In genomic region chr3:137764001-137764433, GRCh38 we compare ENCODE assay signal across 9 cellular contexts. TPM values are rescaled to one million over a fixed set of nuclear protein-coding genes. Genes with fewer than 3 reads are reported as not detected.
A peak's percentile ranks its signal among the peaks of the same experiment; 100 is the strongest.
DNase-seq lines count a peak whose midpoint lies in the region; ATAC-seq and TF ChIP-seq lines count a peak whose summit lies in the region.
"Had no signal": no experiment of that assay in that cellular context is flagged by ENCODE, and none has a peak within 500 bp of the region (broad histone marks: within the 10 kb centered on the region; RNA-seq: fewer than 3 reads in every experiment).

Gene SOX14, plus strand, starts transcription at chr3:137764315. Its CDS starts 470 bp downstream, at chr3:137764785.

- ATAC-seq in CD8-positive, alpha-beta T cell, result no peak

- peak within 1 kb of the TSS; percentile 83 for H3K27ac Mint-ChIP-seq in endothelial cell (ENCODE audit: unreplicated experiment)
- H3K27ac Mint-ChIP-seq in CD8-positive, alpha-beta T cell, result no peak within 1 kb of the TSS

- POLR2A ChIA-PET in CD8-positive, alpha-beta T cell (lab: Charles Lee), result no interaction called here

- TF ChIP-seq CTCF in endothelial cell (IDR thresholded peaks at IDR 0.05; ENCODE audit: unreplicated experiment), result no peak
- no peak for TF ChIP-seq CTCF in CD8-positive, alpha-beta T cell (IDR thresholded peaks at IDR 0.05)

- no peaks in the 10 kb centered on the region for H3K9me3 Mint-ChIP-seq in endothelial cell (ENCODE audit: unreplicated experiment)
- H3K9me3 Mint-ChIP-seq in CD8-positive, alpha-beta T cell, result no peaks in the 10 kb centered on the region

- H3K36me3 ChIP-seq in CD8-positive, alpha-beta T cell (ENCODE audit: insufficient read depth, low read length), result no peaks in the 10 kb centered on the region
- H3K36me3 ChIP-seq: neutrophil had no signal

- intact Hi-C loops in posterior vena cava (cut with DNase I), result no loop called here
- intact Hi-C loops in CD8-positive, alpha-beta T cell (cut with DNase I, micrococcal nuclease), result no loop called here

- no peaks in the 10 kb centered on the region for H3K9me3 ChIP-seq in CD8-positive, alpha-beta T cell (ENCODE audit: low read length)
- H3K9me3 ChIP-seq: neutrophil had no signal

- H3K27me3 ChIP-seq in CD8-positive, alpha-beta T cell (ENCODE audit: insufficient read depth, low read length), result no peaks in the 10 kb centered on the region

- no peaks in the 10 kb centered on the region for H3K36me3 Mint-ChIP-seq in endothelial cell (ENCODE audit: low read depth, unreplicated experiment)
- no peaks in the 10 kb centered on the region for H3K36me3 Mint-ChIP-seq in CD8-positive, alpha-beta T cell

- H3K4me1 Mint-ChIP-seq in endothelial cell (ENCODE audit: unreplicated experiment), result peaks cover 59% of the 10 kb centered on the region
- peaks cover 2% of the 10 kb centered on the region for H3K4me1 Mint-ChIP-seq in CD8-positive, alpha-beta T cell (ENCODE audit: low read depth)

- H3K27ac ChIP-seq in CD8-positive, alpha-beta T cell (ENCODE audit: low read depth, low read length), result no peak within 1 kb of the TSS
- H3K27ac ChIP-seq: neutrophil had no signal

- no peak within 1 kb of the TSS for H3K4me3 ChIP-seq in CD8-positive, alpha-beta T cell (ENCODE audit: low read depth, low read length)

- peak within 1 kb of the TSS; percentile 93 for H3K4me3 Mint-ChIP-seq in endothelial cell (ENCODE audit: unreplicated experiment)
- H3K4me3 Mint-ChIP-seq in CD8-positive, alpha-beta T cell, result no peak within 1 kb of the TSS

- peaks cover 19% of the 10 kb centered on the region for H3K27me3 Mint-ChIP-seq in endothelial cell (ENCODE audit: unreplicated experiment)
- peaks cover 64% of the 10 kb centered on the region for H3K27me3 Mint-ChIP-seq in CD8-positive, alpha-beta T cell (ENCODE audit: low read depth)

- DNase-seq in NCI-H345 (lab: John Stamatoyannopoulos, UW) (peak; percentile 59), NCI-H345 treated with DMSO at 0.1 percent for 48 hours (lab: John Stamatoyannopoulos, UW; ENCODE audit: unreplicated experiment) (no peak), NCI-H146 (lab: John Stamatoyannopoulos, UW) (peak; percentile 58), endothelial cell (ENCODE audit: low spot score) (peak; percentile 75), posterior vena cava (ENCODE audit: low spot score) (peak; percentile 77), NCI-H2081 treated with DMSO at 0.1 percent for 48 hours (lab: John Stamatoyannopoulos, UW) (no peak)
- DNase-seq in CD8-positive, alpha-beta T cell, result no peak
- DNase-seq in central memory CD4-positive, alpha-beta T cell, result no peak

- CTCF ChIA-PET in CD8-positive, alpha-beta T cell (lab: Charles Lee), result no interaction called here

- H3K4me1 ChIP-seq in CD8-positive, alpha-beta T cell (ENCODE audit: insufficient read depth, low read length), result no peaks in the 10 kb centered on the region

RNA-seq across cellular contexts. Expression of gene SOX14, which starts in this region (rescaled TPM):
- total RNA-seq in endothelial cell (ENCODE audit: unreplicated experiment) (19.7 TPM), posterior vena cava (not detected)
- total RNA-seq in CD8-positive, alpha-beta T cell, result not detected

Comparison
In these comparisons a context has a peak if more than half of its experiments do, and no peak if none do; other contexts are left out.
1. RNA of gene SOX14 (total RNA-seq): 19.7 TPM in endothelial cell (single experiment); not detected in posterior vena cava and not detected in CD8-positive, alpha-beta T cell; every median in the first group is over 10 times any median in the second.
2. DNase-seq: peak in NCI-H345 (single experiment), NCI-H146 (single experiment) and endothelial cell (single experiment); none in NCI-H345 treated with DMSO at 0.1 percent for 48 hours (single experiment), NCI-H2081 treated with DMSO at 0.1 percent for 48 hours (single experiment), CD8-positive, alpha-beta T cell (0 of 7) and central memory CD4-positive, alpha-beta T cell (single experiment).
3. Peak in DNase-seq in posterior vena cava; RNA of the gene not detected or under 1 TPM.